In genomic region chr10:58782876-58783859, GRCh38 we compare ENCODE assay signal across 15 cellular contexts.
A peak's percentile ranks its signal among the peaks of the same experiment; 100 is the strongest.
DNase-seq lines count a peak whose midpoint lies in the region; ATAC-seq and TF ChIP-seq lines count a peak whose summit lies in the region.
"Had no signal": no experiment of that assay in that cellular context is flagged by ENCODE, and none has a peak within 500 bp of the region (broad histone marks: within the 10 kb centered on the region; RNA-seq: fewer than 3 reads in every experiment).

No MANE protein-coding gene starts in this region.

- H3K9me3 Mint-ChIP-seq in stimulated activated naive CD8-positive, alpha-beta T cell treated with anti-CD3 and anti-CD28 coated beads, Interleukin-15, amount 100 ng/mL, for 72 hours, result no peaks in the 10 kb centered on the region
- H3K9me3 Mint-ChIP-seq in nephron, result no peaks in the 10 kb centered on the region
- H3K9me3 Mint-ChIP-seq in activated T-helper 2 cell treated with anti-CD3 and anti-CD28 coated beads, Interferon-gamma antibody, Interleukin-2, Interleukin-4, amounts not matched to agents 10 μg/mL and 5 μg/mL and 100 μg/mL, durations not matched to agents 14 hours and 24 hours and 36 hours, result no peaks in the 10 kb centered on the region
- H3K9me3 Mint-ChIP-seq: activated naive CD4-positive, alpha-beta T cell treated with anti-CD3 and anti-CD28 coated beads for 36 hours; naive thymus-derived CD8-positive, alpha-beta T cell; stimulated activated naive B cell treated with anti-CD40 and anti-IgM and Interleukin-4, amounts not matched to agents 10 μg/mL and 1 μg/mL and 100 μg/mL, for 72 hours had no signal

- H3K4me1 Mint-ChIP-seq in stimulated activated naive CD8-positive, alpha-beta T cell treated with anti-CD3 and anti-CD28 coated beads, Interleukin-15, amount 100 ng/mL, for 72 hours, result no peaks in the 10 kb centered on the region
- H3K4me1 Mint-ChIP-seq in nephron, result peaks cover 44% of the 10 kb centered on the region
- H3K4me1 Mint-ChIP-seq in activated T-helper 2 cell treated with anti-CD3 and anti-CD28 coated beads, Interferon-gamma antibody, Interleukin-2, Interleukin-4, amounts not matched to agents 10 μg/mL and 5 μg/mL and 100 μg/mL, durations not matched to agents 14 hours and 24 hours and 36 hours (ENCODE audit: low read depth), result no peaks in the 10 kb centered on the region
- H3K4me1 Mint-ChIP-seq: naive thymus-derived CD8-positive, alpha-beta T cell; stimulated activated naive B cell treated with anti-CD40 and anti-IgM and Interleukin-4, amounts not matched to agents 10 μg/mL and 1 μg/mL and 100 μg/mL, for 72 hours had no signal

- H3K4me3 Mint-ChIP-seq in stimulated activated naive CD8-positive, alpha-beta T cell treated with anti-CD3 and anti-CD28 coated beads, Interleukin-15, amount 100 ng/mL, for 72 hours, result no peak overlapping the region
- H3K4me3 Mint-ChIP-seq in nephron, result no peak overlapping the region
- no peak overlapping the region for H3K4me3 Mint-ChIP-seq in activated T-helper 2 cell treated with anti-CD3 and anti-CD28 coated beads, Interferon-gamma antibody, Interleukin-2, Interleukin-4, amounts not matched to agents 10 μg/mL and 5 μg/mL and 100 μg/mL, durations not matched to agents 14 hours and 24 hours and 36 hours (ENCODE audit: low read depth)
- H3K4me3 Mint-ChIP-seq: activated naive CD4-positive, alpha-beta T cell treated with anti-CD3 and anti-CD28 coated beads for 36 hours; naive thymus-derived CD8-positive, alpha-beta T cell; stimulated activated naive B cell treated with anti-CD40 and anti-IgM and Interleukin-4, amounts not matched to agents 10 μg/mL and 1 μg/mL and 100 μg/mL, for 72 hours had no signal

- no peak for TF ChIP-seq CTCF in nephron (IDR thresholded peaks at IDR 0.05; ENCODE audit: unreplicated experiment in 3 of 3)

- no peak overlapping the region for H3K27ac Mint-ChIP-seq in stimulated activated naive CD8-positive, alpha-beta T cell treated with anti-CD3 and anti-CD28 coated beads, Interleukin-15, amount 100 ng/mL, for 72 hours
- peak overlapping the region; percentile 16 to 88 (median 54) for H3K27ac Mint-ChIP-seq in nephron
- no peak overlapping the region for H3K27ac Mint-ChIP-seq in activated T-helper 2 cell treated with anti-CD3 and anti-CD28 coated beads, Interferon-gamma antibody, Interleukin-2, Interleukin-4, amounts not matched to agents 10 μg/mL and 5 μg/mL and 100 μg/mL, durations not matched to agents 14 hours and 24 hours and 36 hours
- H3K27ac Mint-ChIP-seq: activated naive CD4-positive, alpha-beta T cell treated with anti-CD3 and anti-CD28 coated beads for 36 hours; naive thymus-derived CD8-positive, alpha-beta T cell; stimulated activated naive B cell treated with anti-CD40 and anti-IgM and Interleukin-4, amounts not matched to agents 10 μg/mL and 1 μg/mL and 100 μg/mL, for 72 hours had no signal

- H3K36me3 Mint-ChIP-seq in nephron (ENCODE audit: low read depth), result peaks cover 6% of the 10 kb centered on the region
- no peaks in the 10 kb centered on the region for H3K36me3 Mint-ChIP-seq in activated T-helper 2 cell treated with anti-CD3 and anti-CD28 coated beads, Interferon-gamma antibody, Interleukin-2, Interleukin-4, amounts not matched to agents 10 μg/mL and 5 μg/mL and 100 μg/mL, durations not matched to agents 14 hours and 24 hours and 36 hours (ENCODE audit: low read depth)
- H3K36me3 Mint-ChIP-seq: naive thymus-derived CD8-positive, alpha-beta T cell; stimulated activated naive B cell treated with anti-CD40 and anti-IgM and Interleukin-4, amounts not matched to agents 10 μg/mL and 1 μg/mL and 100 μg/mL, for 72 hours had no signal

- intact Hi-C loops in activated T-helper 2 cell treated with anti-CD3 and anti-CD28 coated beads, Interferon-gamma antibody, Interleukin-2, Interleukin-4, amounts not matched to agents 10 μg/mL and 5 μg/mL and 100 μg/mL, durations not matched to agents 14 hours and 24 hours and 36 hours (cut with micrococcal nuclease), result no loop called here

- H3K27me3 Mint-ChIP-seq in stimulated activated naive CD8-positive, alpha-beta T cell treated with anti-CD3 and anti-CD28 coated beads, Interleukin-15, amount 100 ng/mL, for 72 hours, result no peaks in the 10 kb centered on the region
- no peaks in the 10 kb centered on the region for H3K27me3 Mint-ChIP-seq in nephron (ENCODE audit: low read depth)
- no peaks in the 10 kb centered on the region for H3K27me3 Mint-ChIP-seq in activated T-helper 2 cell treated with anti-CD3 and anti-CD28 coated beads, Interferon-gamma antibody, Interleukin-2, Interleukin-4, amounts not matched to agents 10 μg/mL and 5 μg/mL and 100 μg/mL, durations not matched to agents 14 hours and 24 hours and 36 hours (ENCODE audit: low read depth)

- no peak for DNase-seq in stimulated activated naive CD8-positive, alpha-beta T cell treated with anti-CD3 and anti-CD28 coated beads, Interleukin-15, amount 100 ng/mL, for 72 hours
- no peak for DNase-seq in stimulated activated naive CD8-positive, alpha-beta T cell treated with anti-CD3 and anti-CD28 coated beads, Interleukin-15, Interleukin-2, amounts not matched to agents 100 U/mL and 50 U/mL, for 24 hours
- DNase-seq in fibroblast of peridontal ligament (ENCODE audit: extremely low read depth) (peak; percentile 96), NCI-H345 (lab: John Stamatoyannopoulos, UW) (no peak), T-helper 2 cell (no peak), NCI-H526 (lab: John Stamatoyannopoulos, UW) (no peak)
- DNase-seq in activated T-helper 2 cell treated with anti-CD3 and anti-CD28 coated beads, Interferon-gamma antibody, Interleukin-2, Interleukin-4, amounts not matched to agents 10 μg/mL and 5 μg/mL and 100 μg/mL, durations not matched to agents 14 hours and 24 hours and 36 hours (ENCODE audit: low spot score), result no peak
- DNase-seq: activated CD4-positive, alpha-beta T cell treated with anti-CD3 and anti-CD28 coated beads, Interleukin-2, amount 50 U/mL, for 4 hours; activated naive CD4-positive, alpha-beta T cell treated with anti-CD3 and anti-CD28 coated beads for 36 hours; AML-193; naive thymus-derived CD8-positive, alpha-beta T cell; NCI-H1105; stimulated activated naive B cell treated with anti-CD40 and anti-IgM and Interleukin-4, amounts not matched to agents 10 μg/mL and 1 μg/mL and 100 μg/mL, for 72 hours; T-helper 1 cell had no signal

- ATAC-seq in stimulated activated naive CD8-positive, alpha-beta T cell treated with anti-CD3 and anti-CD28 coated beads, Interleukin-15, amount 100 ng/mL, for 72 hours, result peak; percentile 37
- ATAC-seq in stimulated activated naive CD8-positive, alpha-beta T cell treated with anti-CD3 and anti-CD28 coated beads, Interleukin-15, Interleukin-2, amounts not matched to agents 100 U/mL and 50 U/mL, for 24 hours, result no peak
- ATAC-seq: naive thymus-derived CD8-positive, alpha-beta T cell; stimulated activated naive B cell treated with anti-CD40 and anti-IgM and Interleukin-4, amounts not matched to agents 10 μg/mL and 1 μg/mL and 100 μg/mL, for 72 hours had no signal

Comparison
In these comparisons a context has a peak if more than half of its experiments do, and no peak if none do; other contexts are left out.
1. H3K27ac Mint-ChIP-seq: peak in nephron (3 of 3); none in stimulated activated naive CD8-positive, alpha-beta T cell treated with anti-CD3 and anti-CD28 coated beads, Interleukin-15, amount 100 ng/mL, for 72 hours (0 of 2) and activated T-helper 2 cell treated with anti-CD3 and anti-CD28 coated beads, Interferon-gamma antibody, Interleukin-2, Interleukin-4, amounts not matched to agents 10 μg/mL and 5 μg/mL and 100 μg/mL, durations not matched to agents 14 hours and 24 hours and 36 hours (single experiment).